ENCODE assay signal across 1 cellular context in the genomic region with DNA sequence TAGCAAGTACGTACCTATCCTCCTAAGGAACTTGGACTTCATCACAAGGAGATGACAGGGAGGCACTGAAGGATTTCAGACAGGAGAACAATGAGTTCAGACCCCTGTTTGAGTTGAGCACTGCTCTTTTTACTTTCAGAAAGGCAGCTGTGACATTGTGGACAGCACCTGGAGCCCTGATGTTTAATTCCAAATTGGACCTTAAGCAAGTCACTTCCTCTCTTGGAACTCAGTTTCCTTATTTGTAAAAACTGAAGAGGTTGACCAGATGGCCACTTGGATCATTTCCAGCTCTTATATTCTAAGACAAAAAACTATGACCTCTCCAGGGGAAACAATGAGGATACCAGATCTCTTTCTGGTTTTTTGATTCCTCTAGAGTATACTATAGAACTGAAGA.
TF ChIP-seq lines count a peak whose summit lies in the region.

No MANE protein-coding gene starts in this region.

TF ChIP-seq in HepG2, 621 proteins besides CTCF, POLR2A, EP300 and RAD21:
- TF ChIP-seq, protein P1, sequence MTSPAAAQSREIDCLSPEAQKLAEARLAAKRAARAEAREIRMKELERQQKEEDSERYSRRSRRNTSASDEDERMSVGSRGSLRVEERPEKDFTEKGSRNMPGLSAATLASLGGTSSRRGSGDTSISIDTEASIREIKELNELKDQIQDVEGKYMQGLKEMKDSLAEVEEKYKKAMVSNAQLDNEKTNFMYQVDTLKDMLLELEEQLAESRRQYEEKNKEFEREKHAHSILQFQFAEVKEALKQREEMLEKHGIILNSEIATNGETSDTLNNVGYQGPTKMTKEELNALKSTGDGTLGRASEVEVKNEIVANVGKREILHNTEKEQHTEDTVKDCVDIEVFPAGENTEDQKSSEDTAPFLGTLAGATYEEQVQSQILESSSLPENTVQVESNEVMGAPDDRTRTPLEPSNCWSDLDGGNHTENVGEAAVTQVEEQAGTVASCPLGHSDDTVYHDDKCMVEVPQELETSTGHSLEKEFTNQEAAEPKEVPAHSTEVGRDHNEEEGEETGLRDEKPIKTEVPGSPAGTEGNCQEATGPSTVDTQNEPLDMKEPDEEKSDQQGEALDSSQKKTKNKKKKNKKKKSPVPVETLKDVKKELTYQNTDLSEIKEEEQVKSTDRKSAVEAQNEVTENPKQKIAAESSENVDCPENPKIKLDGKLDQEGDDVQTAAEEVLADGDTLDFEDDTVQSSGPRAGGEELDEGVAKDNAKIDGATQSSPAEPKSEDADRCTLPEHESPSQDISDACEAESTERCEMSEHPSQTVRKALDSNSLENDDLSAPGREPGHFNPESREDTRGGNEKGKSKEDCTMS (CRISPR knock-in tag; conservative IDR thresholded peaks at IDR 0.05) = no peak
- TF ChIP-seq LCORL (IDR thresholded peaks at IDR 0.05) = no peak
- TF ChIP-seq LCORL (CRISPR knock-in tag; IDR thresholded peaks at IDR 0.05) = no peak
- no peak for TF ChIP-seq TBL1XR1 (IDR thresholded peaks at IDR 0.05; ENCODE audit: borderline replicate concordance, low read length, partially characterized antibody)
- TF ChIP-seq SMAD3 (CRISPR knock-in tag; IDR thresholded peaks at IDR 0.05) = no peak
- TF ChIP-seq ZNF121 (CRISPR knock-in tag; IDR thresholded peaks at IDR 0.05) = no peak
- TF ChIP-seq ZNF292 (CRISPR knock-in tag; IDR thresholded peaks at IDR 0.05; ENCODE audit: borderline replicate concordance, low read depth) = no peak
- TF ChIP-seq CERS6 (CRISPR knock-in tag; IDR thresholded peaks at IDR 0.05) = no peak
- TF ChIP-seq ZSCAN21 (CRISPR knock-in tag; IDR thresholded peaks at IDR 0.05; ENCODE audit: borderline replicate concordance) = no peak
- TF ChIP-seq ZNF530 (CRISPR knock-in tag; IDR thresholded peaks at IDR 0.05; ENCODE audit: low read depth) = no peak
- TF ChIP-seq HMG20B (CRISPR knock-in tag; conservative IDR thresholded peaks at IDR 0.05) = no peak
